In genomic region chr11:2888266-2888968, GRCh38 we compare ENCODE assay signal across 8 cellular contexts. TPM values are rescaled to one million over a fixed set of nuclear protein-coding genes. Genes with fewer than 3 reads are reported as not detected.
DNase-seq lines count a peak whose midpoint lies in the region; ATAC-seq and TF ChIP-seq lines count a peak whose summit lies in the region.

No MANE protein-coding gene starts in this region.

- H3K4me1 ChIP-seq in OCI-LY3 (ENCODE audit: low read length), result peaks cover 24% of the 10 kb centered on the region

- no peaks in the 10 kb centered on the region for H3K36me3 ChIP-seq in OCI-LY3 (replicated peaks; ENCODE audit: low read depth, low read length)

- H3K79me2 ChIP-seq in OCI-LY3 (ENCODE audit: low read length), result no peaks in the 10 kb centered on the region

- no peaks in the 10 kb centered on the region for H4K20me1 ChIP-seq in OCI-LY3 (ENCODE audit: insufficient read depth, low read length)

- DNase-seq in DMS 273 (lab: John Stamatoyannopoulos, UW; ENCODE audit: unreplicated experiment) (peak; percentile 91), HuH-7.5 (ENCODE audit: low spot score) (peak; percentile 92), epidermal melanocyte (ENCODE audit: insufficient read length, low spot score) (peak; percentile 84), myocyte (ENCODE audit: low read depth) (peak; percentile 87)
- DNase-seq in activated CD8-positive, alpha-beta memory T cell treated with anti-CD3 and anti-CD28 coated beads, Interleukin-2, amount 50 U/mL, for 48 hours, result peak; percentile 97
- DNase-seq in stimulated activated CD8-positive, alpha-beta memory T cell treated with anti-CD3 and anti-CD28 coated beads, Interleukin-4, amount 100 ng/mL, for 48 hours, result peak; percentile 96

- ATAC-seq in GM18868 (IDR thresholded peaks at IDR 0.05; ENCODE audit: unreplicated experiment), result no peak

- no peak overlapping the region for H2AFZ ChIP-seq in OCI-LY3 (ENCODE audit: low read depth, low read length)

- H3K4me2 ChIP-seq in OCI-LY3 (ENCODE audit: low read length), result peak overlapping the region; percentile 71

- H3K27me3 ChIP-seq in OCI-LY3 (ENCODE audit: low read depth, low read length), result no peaks in the 10 kb centered on the region

- peak overlapping the region; percentile 47 for H3K4me3 ChIP-seq in OCI-LY3 (ENCODE audit: low read length)

- no peak overlapping the region for H3K9ac ChIP-seq in OCI-LY3 (ENCODE audit: low read length)

- no peak overlapping the region for H3K27ac ChIP-seq in OCI-LY3 (ENCODE audit: low read length)

- TF ChIP-seq CTCF in OCI-LY3 (IDR thresholded peaks at IDR 0.05; ENCODE audit: low read depth, low read length), result peak; percentile 95

- no peaks in the 10 kb centered on the region for H3K9me3 ChIP-seq in OCI-LY3 (ENCODE audit: insufficient read depth, low read length)

RNA-seq across cellular contexts. Expression of gene CDKN1C, which starts 2.8 kb away (rescaled TPM):
- total RNA-seq in myocyte, result 274 and 533 TPM in 2 replicates
- polyA plus RNA-seq in myocyte (2012), result 93.8 TPM

RNA-seq across cellular contexts. Expression of gene PHLDA2, which starts 40.8 kb away (rescaled TPM):
- total RNA-seq in myocyte, result 1.7 and 4.7 TPM in 2 replicates
- 32.3 TPM for polyA plus RNA-seq in myocyte (2012)
